In genomic region chr2:170588729-170589128, GRCh38 we compare ENCODE assay signal across 9 cellular contexts.
"Had no signal": no experiment of that assay in that cellular context is flagged by ENCODE, and none has a peak within 500 bp of the region (broad histone marks: within the 10 kb centered on the region; RNA-seq: fewer than 3 reads in every experiment).

No MANE protein-coding gene starts in this region.

- H3K9ac ChIP-seq: GM23248 had no signal

- H3K4me3 ChIP-seq: GM23248, HAP-1 had no signal

- H3K4me3 Mint-ChIP-seq: HFFc6, IgD-negative memory B cell had no signal

- ATAC-seq: HCT116 had no signal

- H3K27ac Mint-ChIP-seq: HFFc6 had no signal

- H2AFZ ChIP-seq: GM23248 had no signal

- H3K4me1 Mint-ChIP-seq: IgD-negative memory B cell had no signal

- H3K27ac ChIP-seq: GM23248, HL-60 had no signal

- H3K36me3 Mint-ChIP-seq: IgD-negative memory B cell had no signal

- H3K9me3 Mint-ChIP-seq: IgD-negative memory B cell had no signal

- DNase-seq: GM23248, GOT3, H7, HFFc6, KG1 had no signal

- H3K36me3 ChIP-seq: HAP-1 had no signal

- H3K9me3 ChIP-seq: HAP-1 had no signal
